Comparison of ENCODE assay signal across 5 cellular contexts in the genomic region with DNA sequence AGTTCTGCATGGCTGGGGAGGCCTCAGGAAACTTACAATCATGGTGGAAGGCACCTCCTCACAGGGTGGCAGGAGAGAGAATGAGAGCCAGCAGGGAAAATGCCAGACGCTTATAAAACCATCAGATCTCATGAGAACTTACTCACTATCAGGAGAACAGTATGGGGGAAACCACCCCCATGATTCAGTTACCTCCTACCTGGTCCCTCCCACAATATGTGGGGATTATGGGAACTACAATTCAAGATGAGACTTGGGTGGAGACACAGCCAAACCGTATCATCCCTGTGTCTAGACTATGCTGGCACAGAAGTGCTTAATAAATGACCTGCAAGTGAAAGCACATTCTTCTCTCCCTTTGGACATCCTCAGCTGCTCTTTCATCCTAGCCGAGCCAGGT.
A peak's percentile ranks its signal among the peaks of the same experiment; 100 is the strongest.
DNase-seq lines count a peak whose midpoint lies in the region; ATAC-seq and TF ChIP-seq lines count a peak whose summit lies in the region.
"Not testable (repeated sequence)": the region's sequence is repeated elsewhere in the genome, so short reads cannot be mapped to it uniquely, and the experiment has no call there.

No MANE protein-coding gene starts in this region.

- H3K4me1 Mint-ChIP-seq in dendritic cell treated with granulocyte-macrophage colony-stimulating factor and Interleukin-4, amounts not matched to agents 40 ng/mL and 50 ng/mL, for 4 days (ENCODE audit: low read depth): peaks cover 60% of the 10 kb centered on the region
- H3K4me1 Mint-ChIP-seq in mesothelial cell of epicardium: peaks cover 39% of the 10 kb centered on the region

- H3K36me3 ChIP-seq in HEK293 (ENCODE audit: control insufficient read depth in 2 of 2, insufficient read depth in 1 of 2, low read length in 2 of 2): not testable (repeated sequence)

- H3K4me3 ChIP-seq in HEK293 (ENCODE audit: low read depth, low read length): not testable (repeated sequence)

- DNase-seq in Caki2 (ENCODE audit: low read depth): peak; percentile 24
- not testable (repeated sequence) for DNase-seq in mesothelial cell of epicardium (ENCODE audit: low spot score in 2 of 2, unreplicated experiment in 2 of 2); omental fat pad (ENCODE audit: low spot score)

- H3K27ac ChIP-seq in HEK293 (ENCODE audit: extremely low read depth, low read depth, low read length): not testable (repeated sequence)

- POLR2A ChIA-PET in HEK293 (lab: Yijun Ruan, JAX): not testable (repeated sequence)

- H3K4me3 Mint-ChIP-seq in dendritic cell treated with granulocyte-macrophage colony-stimulating factor and Interleukin-4, amounts not matched to agents 40 ng/mL and 50 ng/mL, for 4 days; mesothelial cell of epicardium: not testable (repeated sequence)

- peaks cover 35% of the 10 kb centered on the region for H3K27me3 Mint-ChIP-seq in dendritic cell treated with granulocyte-macrophage colony-stimulating factor and Interleukin-4, amounts not matched to agents 40 ng/mL and 50 ng/mL, for 4 days
- H3K27me3 Mint-ChIP-seq in mesothelial cell of epicardium (ENCODE audit: low read depth): not testable (repeated sequence)

- intact Hi-C loops in dendritic cell treated with granulocyte-macrophage colony-stimulating factor and Interleukin-4, amounts not matched to agents 40 ng/mL and 50 ng/mL, for 4 days (cut with micrococcal nuclease): not testable (repeated sequence)

- H3K9me3 ChIP-seq in HEK293 (ENCODE audit: control insufficient read depth, insufficient read depth, low read depth, low read length): not testable (repeated sequence)

- peak overlapping the region; percentile 7 for H3K27ac Mint-ChIP-seq in dendritic cell treated with granulocyte-macrophage colony-stimulating factor and Interleukin-4, amounts not matched to agents 40 ng/mL and 50 ng/mL, for 4 days
- peak overlapping the region; percentile 58 for H3K27ac Mint-ChIP-seq in mesothelial cell of epicardium

- H3K4me1 ChIP-seq in HEK293 (ENCODE audit: control insufficient read depth, insufficient read depth, low read length): not testable (repeated sequence)

- CTCF ChIA-PET in HEK293 (lab: Yijun Ruan, JAX): not testable (repeated sequence)

- H3K36me3 Mint-ChIP-seq in dendritic cell treated with granulocyte-macrophage colony-stimulating factor and Interleukin-4, amounts not matched to agents 40 ng/mL and 50 ng/mL, for 4 days (ENCODE audit: low read depth): peaks cover 78% of the 10 kb centered on the region
- not testable (repeated sequence) for H3K36me3 Mint-ChIP-seq in mesothelial cell of epicardium

- not testable (repeated sequence) for TF ChIP-seq CTCF in HEK293 (tag by site-specific recombination; IDR thresholded peaks at IDR 0.05); mesothelial cell of epicardium (IDR thresholded peaks at IDR 0.05; ENCODE audit: unreplicated experiment); omental fat pad (IDR thresholded peaks at IDR 0.05)

- peaks cover 10% of the 10 kb centered on the region for H3K9me3 Mint-ChIP-seq in dendritic cell treated with granulocyte-macrophage colony-stimulating factor and Interleukin-4, amounts not matched to agents 40 ng/mL and 50 ng/mL, for 4 days
- not testable (repeated sequence) for H3K9me3 Mint-ChIP-seq in mesothelial cell of epicardium

- peak; percentile 31 for ATAC-seq in omental fat pad (ENCODE audit: low FRiP score)

- in situ Hi-C loops in Caki2 (cut with HindIII; ENCODE audit: low pct_unique_long_range_greater_than_20kb, low sequenced_read_pairs): not testable (repeated sequence)

TF ChIP-seq in HEK293, 187 proteins besides CTCF, POLR2A, EP300 and RAD21:
- TF ChIP-seq ZFHX2 (tag by site-specific recombination; conservative IDR thresholded peaks at IDR 0.05) (peak; percentile 50), EGR2 (tag by site-specific recombination; IDR thresholded peaks at IDR 0.05; ENCODE audit: low read depth) (peak; percentile 48; the same call in 1 of the 2 replicates)
